1 cellular context compared by ENCODE assay signal in genomic region chr18:31948349-31948748, GRCh38.
TF ChIP-seq lines count a peak whose summit lies in the region.
"Not testable (repeated sequence)": the region's sequence is repeated elsewhere in the genome, so short reads cannot be mapped to it uniquely, and the experiment has no call there.

No MANE protein-coding gene starts in this region.

TF ChIP-seq in K562, 482 proteins besides CTCF, POLR2A, EP300 and RAD21:
- peak; percentile 67 for TF ChIP-seq TCF3 (CRISPR knock-in tag; IDR thresholded peaks at IDR 0.05)
- TF ChIP-seq NR2C1 (IDR thresholded peaks at IDR 0.05), result 0 out of 2 replicates have a peak, but pooled peaks have one; percentile 36
- TF ChIP-seq NR2C1 (tag; IDR thresholded peaks at IDR 0.05), result peak; percentile 41; the same call in 1 of the 2 replicates
- peak; percentile 69 for TF ChIP-seq KDM1A (IDR thresholded peaks at IDR 0.05)
- TF ChIP-seq MTA2 (IDR thresholded peaks at IDR 0.05; ENCODE audit: low read depth), result 0 out of 2 replicates have a peak, but pooled peaks have one; percentile 16
- peak; percentile 82 for TF ChIP-seq CBFA2T3 (IDR thresholded peaks at IDR 0.05)
- peak; percentile 73 for TF ChIP-seq TAL1 (IDR thresholded peaks at IDR 0.05)
- 0 out of 2 replicates have a peak, but pooled peaks have one; percentile 13 for TF ChIP-seq STAT5A (IDR thresholded peaks at IDR 0.05; ENCODE audit: borderline replicate concordance, low read length)
- 0 out of 2 replicates have a peak, but pooled peaks have one; percentile 11 for TF ChIP-seq SMAD4 (CRISPR knock-in tag; conservative IDR thresholded peaks at IDR 0.05)
- peak; percentile 68 for TF ChIP-seq CBFA2T2 (conservative IDR thresholded peaks at IDR 0.05)
- peak; percentile 51 for TF ChIP-seq TEAD4 (IDR thresholded peaks at IDR 0.05; ENCODE audit: low read length)
- TF ChIP-seq TEAD4 (CRISPR knock-in tag; IDR thresholded peaks at IDR 0.05; ENCODE audit: borderline replicate concordance), result not testable (repeated sequence)
- peak; percentile 68 for TF ChIP-seq ARID1B (IDR thresholded peaks at IDR 0.05)
- TF ChIP-seq RCOR1 (IDR thresholded peaks at IDR 0.05; ENCODE audit: borderline replicate concordance in 1 of 2, low read depth in 2 of 2, low read length in 2 of 2), result peak in 1 of 2 experiments; percentile 19; a peak in 1 of 4 replicates
- TF ChIP-seq NCOR1 (IDR thresholded peaks at IDR 0.05), result peak; percentile 26; the same call in 1 of the 2 replicates
